Comparison of ENCODE assay signal across 20 cellular contexts in the genomic region with DNA sequence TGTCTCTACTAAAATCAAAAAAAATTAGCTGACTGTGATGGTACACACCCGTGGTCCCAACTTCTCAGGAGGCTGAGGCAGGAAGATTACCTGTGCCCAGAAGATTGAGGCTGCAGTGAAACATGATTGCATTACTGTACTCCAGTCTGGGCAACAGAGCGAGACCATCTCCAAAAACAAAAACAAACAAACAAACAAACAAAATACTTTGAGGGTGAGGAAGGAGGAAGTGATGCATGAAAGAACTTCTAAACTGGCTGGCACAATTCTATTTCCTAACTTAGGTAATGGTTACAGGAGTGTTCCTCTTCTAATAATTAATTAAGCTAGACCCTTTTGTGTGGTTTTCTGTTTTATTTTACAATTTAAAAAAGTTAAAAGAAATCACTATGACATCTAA. TPM values are rescaled to one million over a fixed set of nuclear protein-coding genes. Genes with fewer than 3 reads are reported as not detected.
A peak's percentile ranks its signal among the peaks of the same experiment; 100 is the strongest.
DNase-seq lines count a peak whose midpoint lies in the region; FAIRE-seq and TF ChIP-seq lines count a peak whose summit lies in the region.
"Had no signal": no experiment of that assay in that cellular context is flagged by ENCODE, and none has a peak within 500 bp of the region (broad histone marks: within the 10 kb centered on the region; RNA-seq: fewer than 3 reads in every experiment).

No MANE protein-coding gene starts in this region.

- H3K4me1 Mint-ChIP-seq in activated naive CD4-positive, alpha-beta T cell treated with anti-CD3 and anti-CD28 coated beads, Interleukin-2, amount 50 U/mL, for 24 hours, result peaks cover 40% of the 10 kb centered on the region
- peaks cover 0 to 3% of the 10 kb centered on the region in 2 experiments; a peak in 2 of 4 replicates for H3K4me1 Mint-ChIP-seq in H9
- peaks cover 15% of the 10 kb centered on the region for H3K4me1 Mint-ChIP-seq in astrocyte (ENCODE audit: low read depth, unreplicated experiment)

- no peak overlapping the region for H3T11ph ChIP-seq in H9 (ENCODE audit: low read length)

- no peaks in the 10 kb centered on the region for H3K9me3 Mint-ChIP-seq in activated naive CD4-positive, alpha-beta T cell treated with anti-CD3 and anti-CD28 coated beads, Interleukin-2, amount 50 U/mL, for 24 hours
- H3K9me3 Mint-ChIP-seq in H9 (no peaks in the 10 kb centered on the region), astrocyte (ENCODE audit: unreplicated experiment) (no peaks in the 10 kb centered on the region)

- H4K8ac ChIP-seq in H9 (replicated peaks; ENCODE audit: insufficient read length, low read depth, low read length), result no peak overlapping the region

- H3K27me3 ChIP-seq in H9 (ENCODE audit: insufficient read depth, low read length) (no peaks in the 10 kb centered on the region), astrocyte (ENCODE audit: insufficient read depth, low read length) (no peaks in the 10 kb centered on the region), osteoblast (ENCODE audit: insufficient read depth, low read length) (no peaks in the 10 kb centered on the region)

- H3K36me3 ChIP-seq in astrocyte (ENCODE audit: insufficient read depth, low read length) (peaks cover 7% of the 10 kb centered on the region), osteoblast (ENCODE audit: insufficient read depth, low read length) (peaks cover 2% of the 10 kb centered on the region)
- H3K36me3 ChIP-seq: thoracic aorta had no signal

- no peak overlapping the region for H3K23ac ChIP-seq in H9 (ENCODE audit: insufficient read length, low read depth, low read length)

- no peak overlapping the region for H2BK12ac ChIP-seq in H9 (ENCODE audit: insufficient read length, low read depth, low read length)

- H2AFZ ChIP-seq in H9 (ENCODE audit: low read length), result no peak overlapping the region
- H2AFZ ChIP-seq in astrocyte (ENCODE audit: low read depth, low read length), result no peak overlapping the region
- H2AFZ ChIP-seq in osteoblast (ENCODE audit: low read length), result no peak overlapping the region
- H2AFZ ChIP-seq: GM23248 had no signal

- H3K36me3 Mint-ChIP-seq in activated naive CD4-positive, alpha-beta T cell treated with anti-CD3 and anti-CD28 coated beads, Interleukin-2, amount 50 U/mL, for 24 hours, result peaks cover 4% of the 10 kb centered on the region
- peaks cover 7 to 22% (median 18%) of the 10 kb centered on the region in 3 experiments; a peak in 6 of 7 replicates for H3K36me3 Mint-ChIP-seq in H9 (ENCODE audit: insufficient read depth in 1 of 3, low read depth in 3 of 3)
- H3K36me3 Mint-ChIP-seq in astrocyte (ENCODE audit: low read depth, unreplicated experiment), result peaks cover 9% of the 10 kb centered on the region

- H3K27me3 Mint-ChIP-seq in activated naive CD4-positive, alpha-beta T cell treated with anti-CD3 and anti-CD28 coated beads, Interleukin-2, amount 50 U/mL, for 24 hours, result no peaks in the 10 kb centered on the region
- no peaks in the 10 kb centered on the region for H3K27me3 Mint-ChIP-seq in H9 (ENCODE audit: low read depth)
- H3K27me3 Mint-ChIP-seq in astrocyte (ENCODE audit: low read depth, unreplicated experiment), result no peaks in the 10 kb centered on the region

- no peak overlapping the region for H2BK15ac ChIP-seq in H9 (ENCODE audit: low read depth, low read length)

- H3K9me3 ChIP-seq in H9 (ENCODE audit: control insufficient read depth, low read depth, low read length), result no peaks in the 10 kb centered on the region
- H3K9me3 ChIP-seq in astrocyte (ENCODE audit: insufficient read depth, low read depth, low read length), result no peaks in the 10 kb centered on the region
- H3K9me3 ChIP-seq in osteoblast (ENCODE audit: low read depth, low read length), result no peaks in the 10 kb centered on the region
- H3K9me3 ChIP-seq: thoracic aorta had no signal

- H3K9ac ChIP-seq in H9 (ENCODE audit: extremely low read depth, insufficient read length, low read length) (no peak overlapping the region), astrocyte (ENCODE audit: low read length) (no peak overlapping the region)
- H3K9ac ChIP-seq: GM23248 had no signal

- H3K23me2 ChIP-seq in H9 (ENCODE audit: insufficient read length, low read depth, low read length, poor library complexity, severe bottlenecking), result no peaks in the 10 kb centered on the region

- no peak overlapping the region for H2BK5ac ChIP-seq in H9 (ENCODE audit: insufficient read length, low read length)

- H4K91ac ChIP-seq in H9 (ENCODE audit: insufficient read length, low read depth, low read length), result no peak overlapping the region

- H3K18ac ChIP-seq in H9 (ENCODE audit: insufficient read length, low read depth, low read length), result no peak overlapping the region

- DNase-seq in activated naive CD4-positive, alpha-beta T cell treated with Interleukin-2 at 50 U/mL for 16 hours, result no peak
- DNase-seq in H9 (no peak), astrocyte (ENCODE audit: low read depth) (no peak), osteoblast (ENCODE audit: insufficient read length, low spot score, missing footprints) (no peak), RPMI8226 (no peak), glomerular visceral epithelial cell (ENCODE audit: extremely low spot score) (no peak)
- DNase-seq in stimulated activated CD4-positive, alpha-beta T cell treated with anti-CD3 and anti-CD28 coated beads, Interleukin-4, amount 100 ng/mL, for 1 hour, result no peak
- DNase-seq: ACHN; anterior cingulate cortex; cerebellar nuclear complex; DND-41; effector memory CD4-positive, alpha-beta T cell; GM23248; NCI-H1092 treated with DMSO at 0.1 percent for 48 hours; NCI-H2081; right cardiac atrium; Right ventricle myocardium superior had no signal

- no peak overlapping the region for H2BK20ac ChIP-seq in H9 (ENCODE audit: low read depth, low read length, poor library complexity, severe bottlenecking)

- H3K56ac ChIP-seq in H9 (ENCODE audit: insufficient read length, low read depth, low read length), result no peak overlapping the region

- peaks cover 16% of the 10 kb centered on the region for H3K79me1 ChIP-seq in H9 (ENCODE audit: insufficient read depth, low read depth, low read length, poor library complexity, severe bottlenecking)

- no peak overlapping the region for H4K5ac ChIP-seq in H9 (ENCODE audit: insufficient read length, low read depth, low read length)

- no peak overlapping the region for H2BK120ac ChIP-seq in H9 (ENCODE audit: low read depth, low read length, poor library complexity, severe bottlenecking)

- H3K4me1 ChIP-seq in H9 (ENCODE audit: insufficient read depth, low read length) (no peaks in the 10 kb centered on the region; the same call in 1 of the 2 replicates), astrocyte (ENCODE audit: insufficient read depth, low read length) (peaks cover 11% of the 10 kb centered on the region), osteoblast (ENCODE audit: insufficient read depth, low read length) (peaks cover 25% of the 10 kb centered on the region)

- H2AK5ac ChIP-seq in H9 (ENCODE audit: insufficient read length, low read length), result no peak overlapping the region

- no peak overlapping the region for H3K27ac ChIP-seq in H9 (ENCODE audit: insufficient read length, low read depth, low read length)
- H3K27ac ChIP-seq in astrocyte (ENCODE audit: low read depth, low read length), result no peak overlapping the region
- peak overlapping the region; percentile 28 for H3K27ac ChIP-seq in osteoblast (ENCODE audit: low read depth, low read length)
- H3K27ac ChIP-seq: thoracic aorta had no signal

- H3K4me3 ChIP-seq in astrocyte (ENCODE audit: insufficient read depth, low read depth, low read length) (no peak overlapping the region), osteoblast (ENCODE audit: insufficient read depth, low read length) (no peak overlapping the region)
- H3K4me3 ChIP-seq: GM23248, thoracic aorta had no signal

- H4K20me1 ChIP-seq in H9 (ENCODE audit: control insufficient read depth, insufficient read depth, insufficient read length), result no peaks in the 10 kb centered on the region
- H4K20me1 ChIP-seq in astrocyte (ENCODE audit: insufficient read depth, low read length), result peaks cover 74% of the 10 kb centered on the region
- peaks cover 37% of the 10 kb centered on the region for H4K20me1 ChIP-seq in osteoblast (ENCODE audit: insufficient read depth, low read length)

- H3K27ac Mint-ChIP-seq in activated naive CD4-positive, alpha-beta T cell treated with anti-CD3 and anti-CD28 coated beads, Interleukin-2, amount 50 U/mL, for 24 hours, result peak overlapping the region; percentile 81
- H3K27ac Mint-ChIP-seq in H9 (peak overlapping the region; percentile 59 to 79 (median 68); a peak in 5 of 7 replicates), astrocyte (ENCODE audit: unreplicated experiment) (peak overlapping the region; percentile 75)

- no CpG with 5 or more reads among the region's 2 CpGs for WGBS in H9 (ENCODE audit: extremely low coverage, insufficient read length, low lambda C conversion rate)

- no peak overlapping the region for H3K14ac ChIP-seq in H9 (ENCODE audit: insufficient read depth, low read length)

- no peak for FAIRE-seq in astrocyte (lab: Jason Lieb, UNC)
- FAIRE-seq: HTR-8/SVneo had no signal

- TF ChIP-seq CTCF in H9 (conservative IDR thresholded peaks at IDR 0.05) (no peak), astrocyte (IDR thresholded peaks at IDR 0.05; ENCODE audit: insufficient read depth, low read depth, low read length) (no peak), osteoblast (IDR thresholded peaks at IDR 0.05; ENCODE audit: extremely low read depth, low read depth, low read length) (no peak)

- no peak overlapping the region for H3K4me3 Mint-ChIP-seq in activated naive CD4-positive, alpha-beta T cell treated with anti-CD3 and anti-CD28 coated beads, Interleukin-2, amount 50 U/mL, for 24 hours
- H3K4me3 Mint-ChIP-seq in H9 (no peak overlapping the region), astrocyte (ENCODE audit: unreplicated experiment) (peak overlapping the region; percentile 28)

- H3K79me2 ChIP-seq in H9 (ENCODE audit: insufficient read depth, low read length) (peaks cover 25% of the 10 kb centered on the region; the same call in 1 of the 2 replicates), astrocyte (ENCODE audit: insufficient read depth, low read length) (peaks cover 97% of the 10 kb centered on the region), osteoblast (ENCODE audit: insufficient read depth, low read length) (peaks cover 88% of the 10 kb centered on the region)

- H3K4ac ChIP-seq in H9 (ENCODE audit: low read depth, low read length), result no peak overlapping the region

- H3K4me2 ChIP-seq in H9 (ENCODE audit: insufficient read depth, insufficient read length, low read length) (no peak overlapping the region), astrocyte (ENCODE audit: low read length) (no peak overlapping the region), osteoblast (ENCODE audit: insufficient read depth, low read length) (no peak overlapping the region)

RNA-seq across cellular contexts. Expression of a gene that starts 15.5 kb away (rescaled TPM):
- 57.3 and 61.4 TPM in 2 replicates for total RNA-seq in H9 (2021)
- 43.0 and 43.2 TPM in 2 replicates for total RNA-seq in astrocyte
- total RNA-seq in osteoblast, result 40.2 and 46.0 TPM in 2 replicates
